In genomic region chr11:43947815-43948214, GRCh38 we compare ENCODE assay signal across 29 cellular contexts. TPM values are rescaled to one million over a fixed set of nuclear protein-coding genes. Genes with fewer than 3 reads are reported as not detected.
DNase-seq lines count a peak whose midpoint lies in the region; ATAC-seq and TF ChIP-seq lines count a peak whose summit lies in the region.
"Had no signal": no experiment of that assay in that cellular context is flagged by ENCODE, and none has a peak within 500 bp of the region (broad histone marks: within the 10 kb centered on the region; RNA-seq: fewer than 3 reads in every experiment).

No MANE protein-coding gene starts in this region.

- peaks cover 72% of the 10 kb centered on the region for H3K27me3 Mint-ChIP-seq in nephron progenitor cell (ENCODE audit: low read depth, poor library complexity)
- peaks cover 42% of the 10 kb centered on the region for H3K27me3 Mint-ChIP-seq in activated CD8-positive, alpha-beta T cell treated with anti-CD3 and anti-CD28 coated beads, Interleukin-2, amount 10 ng/mL, durations not matched to agents 7 days and 5 days (ENCODE audit: low read depth)

- peaks cover 11% of the 10 kb centered on the region for H3K4me1 ChIP-seq in testis

- DNase-seq in GM03348 (ENCODE audit: low spot score) (peak; percentile 8), nephron progenitor cell (peak; percentile 33), testis (no peak), NAMALWA (ENCODE audit: low spot score) (no peak), lower leg skin (ENCODE audit: low spot score in 2 of 2) (no peak)
- no peak for DNase-seq in activated CD8-positive, alpha-beta T cell treated with anti-CD3 and anti-CD28 coated beads, Interleukin-2, amount 10 ng/mL, durations not matched to agents 7 days and 5 days
- DNase-seq: activated CD4-positive, alpha-beta T cell treated with anti-CD3 and anti-CD28 coated beads for 48 hours; anterior cingulate cortex; dermis blood vessel endothelial cell; DMS53; head of caudate nucleus; naive thymus-derived CD8-positive, alpha-beta T cell; NCI-H1092; NCI-H1694; NCI-H446 treated with DMSO at 0.1 percent for 48 hours; stimulated activated naive CD4-positive, alpha-beta T cell treated with Interleukin-2 at 50 U/mL for 16 hours; T-cell had no signal

- no peak overlapping the region for H3K4me3 Mint-ChIP-seq in nephron progenitor cell
- H3K4me3 Mint-ChIP-seq in activated CD8-positive, alpha-beta T cell treated with anti-CD3 and anti-CD28 coated beads, Interleukin-2, amount 10 ng/mL, durations not matched to agents 7 days and 5 days = no peak overlapping the region
- H3K4me3 Mint-ChIP-seq: activated naive CD8-positive, alpha-beta T cell; central memory CD8-positive, alpha-beta T cell; endodermal cell; IgD-negative memory B cell; naive thymus-derived CD8-positive, alpha-beta T cell; T-cell had no signal

- ATAC-seq in SK-N-SH treated with all-trans-retinoic acid at 6 μM for 48 hours = peak; percentile 47; the same call in 2 of the 3 replicates
- ATAC-seq in activated CD8-positive, alpha-beta T cell treated with anti-CD3 and anti-CD28 coated beads, Interleukin-2, amount 10 ng/mL, durations not matched to agents 7 days and 5 days = no peak
- ATAC-seq: naive thymus-derived CD8-positive, alpha-beta T cell; T-cell had no signal

- WGBS in testis, 2 donors = 59 to 63% methylated on average over 1 of the region's 1 CpG
- WGBS in lower leg skin, 2 donors = 68 to 92% methylated on average over 1 of the region's 1 CpG

- H3K36me3 Mint-ChIP-seq in nephron progenitor cell (ENCODE audit: low read depth) = no peaks in the 10 kb centered on the region
- H3K36me3 Mint-ChIP-seq in activated CD8-positive, alpha-beta T cell treated with anti-CD3 and anti-CD28 coated beads, Interleukin-2, amount 10 ng/mL, durations not matched to agents 7 days and 5 days (ENCODE audit: low read depth) = peaks cover 5% of the 10 kb centered on the region
- H3K36me3 Mint-ChIP-seq: IgD-negative memory B cell; naive thymus-derived CD8-positive, alpha-beta T cell; T-cell had no signal

- TF ChIP-seq CTCF in nephron progenitor cell (IDR thresholded peaks at IDR 0.05) (no peak), testis (IDR thresholded peaks at IDR 0.05) (no peak), lower leg skin (IDR thresholded peaks at IDR 0.05) (no peak)

- no peak for TF ChIP-seq POLR2A in testis (IDR thresholded peaks at IDR 0.05)
- TF ChIP-seq POLR2A in lower leg skin (IDR thresholded peaks at IDR 0.05) = no peak

- H3K4me1 Mint-ChIP-seq in nephron progenitor cell = peaks cover 45% of the 10 kb centered on the region
- H3K4me1 Mint-ChIP-seq in activated CD8-positive, alpha-beta T cell treated with anti-CD3 and anti-CD28 coated beads, Interleukin-2, amount 10 ng/mL, durations not matched to agents 7 days and 5 days (ENCODE audit: low read depth) = peaks cover 16% of the 10 kb centered on the region

- intact Hi-C loops in testis (cut with DNase I; ENCODE audit: low total_unique reads) = loop anchor here (10.0 kb wide), 2 partner anchors 57 to 87 kb away; no protein-coding TSS in a partner anchor
- intact Hi-C loops in lower leg skin (cut with DNase I; ENCODE audit: low total_unique reads) = no loop called here

- no peaks in the 10 kb centered on the region for H3K27me3 ChIP-seq in testis
- H3K27me3 ChIP-seq: SJSA1 had no signal

- POLR2A ChIA-PET in activated CD8-positive, alpha-beta T cell treated with anti-CD3 and anti-CD28 coated beads, Interleukin-2, amount 10 ng/mL, durations not matched to agents 7 days and 5 days (lab: Charles Lee) = no interaction called here

- H3K36me3 ChIP-seq in testis (ENCODE audit: low read depth, missing control alignments) = no peaks in the 10 kb centered on the region
- H3K36me3 ChIP-seq: BLaER1 treated with 17β-estradiol and CSF1 and Interleukin-3, amounts not matched to agents 10 nM and 100 nM had no signal

- H3K9me3 Mint-ChIP-seq in nephron progenitor cell = no peaks in the 10 kb centered on the region
- no peaks in the 10 kb centered on the region for H3K9me3 Mint-ChIP-seq in activated CD8-positive, alpha-beta T cell treated with anti-CD3 and anti-CD28 coated beads, Interleukin-2, amount 10 ng/mL, durations not matched to agents 7 days and 5 days (ENCODE audit: insufficient read depth)
- H3K9me3 Mint-ChIP-seq: central memory CD8-positive, alpha-beta T cell; IgD-negative memory B cell; naive thymus-derived CD8-positive, alpha-beta T cell; T-cell had no signal

- CTCF ChIA-PET in activated CD8-positive, alpha-beta T cell treated with anti-CD3 and anti-CD28 coated beads, Interleukin-2, amount 10 ng/mL, durations not matched to agents 7 days and 5 days (lab: Charles Lee) = interaction anchor here (1.8 to 8.5 kb wide), 2 partner anchors 55 to 59 kb away, joined by 6 to 46 read pairs; no protein-coding TSS in a partner anchor

- H3K27ac ChIP-seq in testis = peak overlapping the region; percentile 6 to 64
- H3K27ac ChIP-seq: BLaER1 treated with 17β-estradiol and CSF1 and Interleukin-3, amounts not matched to agents 10 nM and 100 nM; RWPE1; SJSA1 had no signal

- no peaks in the 10 kb centered on the region for H3K9me3 ChIP-seq in testis
- H3K9me3 ChIP-seq: BLaER1 treated with 17β-estradiol and CSF1 and Interleukin-3, amounts not matched to agents 10 nM and 100 nM; SJSA1 had no signal

- no peak overlapping the region for H3K27ac Mint-ChIP-seq in nephron progenitor cell
- H3K27ac Mint-ChIP-seq in activated CD8-positive, alpha-beta T cell treated with anti-CD3 and anti-CD28 coated beads, Interleukin-2, amount 10 ng/mL, durations not matched to agents 7 days and 5 days = no peak overlapping the region
- H3K27ac Mint-ChIP-seq: activated naive CD8-positive, alpha-beta T cell; endodermal cell; IgD-negative memory B cell; naive thymus-derived CD8-positive, alpha-beta T cell; T-cell had no signal

- H3K4me3 ChIP-seq in testis (no peak overlapping the region), lower leg skin (ENCODE audit: low read depth, poor library complexity, severe bottlenecking) (no peak overlapping the region)
- H3K4me3 ChIP-seq: BLaER1 treated with 17β-estradiol and CSF1 and Interleukin-3, amounts not matched to agents 10 nM and 100 nM; lung; SJSA1; skin epidermis had no signal

TF ChIP-seq in SK-N-SH treated with all-trans-retinoic acid at 6 μM for 48 hours, 23 proteins besides CTCF, POLR2A, EP300 and RAD21:
- TF ChIP-seq TSHZ2 (CRISPR knock-in tag; IDR thresholded peaks at IDR 0.05) (peak; percentile 49; the same call in 1 of the 2 replicates), POU6F1 (CRISPR knock-in tag; IDR thresholded peaks at IDR 0.05; ENCODE audit: borderline replicate concordance, low read depth) (no peak), ARNTL (CRISPR knock-in tag; IDR thresholded peaks at IDR 0.05; ENCODE audit: borderline replicate concordance, low read depth) (no peak), GLIS3 (CRISPR knock-in tag; IDR thresholded peaks at IDR 0.05) (no peak)

RNA-seq across cellular contexts. Expression of gene C11orf96, which starts 5.4 kb away (rescaled TPM):
- total RNA-seq in testis = 100 to 1,000 TPM; 207 TPM
- polyA plus RNA-seq in testis (ENCODE audit: insufficient read depth, low read depth, low replicate concordance) = 67.4 TPM
- total RNA-seq in lower leg skin = 100 to 1,000 TPM in 1 of 4 donors, 10 to 100 TPM in 3; 42.5 to 101 (median 60.2) TPM
- total RNA-seq in activated CD8-positive, alpha-beta T cell treated with anti-CD3 and anti-CD28 coated beads, Interleukin-2, amount 10 ng/mL, durations not matched to agents 7 days and 5 days = 1 to 10 TPM in 1 of 2 experiments, under 1 TPM in 1; 0.55 to 1.1 TPM
- total RNA-seq: G401; naive thymus-derived CD8-positive, alpha-beta T cell; OCI-LY7 had no signal
- polyA plus RNA-seq: IgD-negative memory B cell; naive thymus-derived CD8-positive, alpha-beta T cell had no signal

Comparison
In these comparisons a context has a peak if more than half of its experiments do, and no peak if none do; other contexts are left out.
1. DNase-seq: peak in GM03348 (single experiment) and nephron progenitor cell (single experiment); none in testis (single experiment), NAMALWA (single experiment), lower leg skin (0 of 2) and activated CD8-positive, alpha-beta T cell treated with anti-CD3 and anti-CD28 coated beads, Interleukin-2, amount 10 ng/mL, durations not matched to agents 7 days and 5 days (single experiment).
2. RNA of gene C11orf96, which starts 5.4 kb away (total RNA-seq): 207 TPM in testis and 42.5 to 101 TPM in lower leg skin; 0.55 to 1.1 TPM in activated CD8-positive, alpha-beta T cell treated with anti-CD3 and anti-CD28 coated beads, Interleukin-2, amount 10 ng/mL, durations not matched to agents 7 days and 5 days; every median in the first group is over 10 times any median in the second.